1 cellular context compared by ENCODE assay signal in the genomic region with DNA sequence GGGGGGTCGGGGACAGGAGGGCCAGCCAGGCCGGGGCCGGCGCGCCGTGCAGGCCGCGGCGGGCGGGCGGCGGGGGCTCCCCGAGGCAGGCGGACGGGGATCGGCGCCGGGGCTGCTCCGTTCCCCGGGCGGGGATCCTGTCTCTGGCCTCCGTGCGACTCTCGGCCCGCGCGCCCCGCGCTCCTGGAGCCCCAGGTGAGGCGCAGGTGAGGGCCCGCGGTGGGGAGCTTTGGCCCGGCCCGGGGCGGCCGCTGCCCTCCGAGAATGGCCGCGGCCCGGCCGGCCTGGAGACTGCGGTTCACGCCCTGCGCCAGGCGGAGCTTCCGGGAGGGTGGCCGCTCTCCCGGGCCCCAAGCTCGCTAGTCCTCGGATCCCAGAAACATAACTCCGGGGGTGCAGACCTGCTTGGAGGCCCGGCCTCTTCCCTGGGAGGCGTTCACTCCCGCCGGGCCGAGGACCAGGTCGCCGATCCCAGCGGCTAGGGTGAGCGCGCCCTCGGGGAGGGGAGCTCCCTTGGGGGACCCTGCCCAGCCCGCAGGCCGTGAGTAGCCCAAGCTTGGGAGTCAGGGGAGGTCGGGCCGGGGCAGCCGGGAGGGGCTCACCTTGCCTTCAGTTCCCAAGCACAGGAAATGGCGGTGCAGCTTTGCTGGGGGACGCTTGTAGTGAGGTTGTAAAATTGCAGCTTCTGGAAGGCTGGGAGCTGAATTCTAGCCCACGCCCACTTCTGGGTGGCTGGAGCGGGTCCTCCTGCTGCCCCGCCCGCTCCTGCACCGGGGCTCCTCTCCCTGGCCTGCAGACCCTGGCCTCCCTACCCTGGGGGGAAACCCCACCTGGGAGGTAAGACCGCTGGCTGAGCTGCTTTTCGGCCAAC.
A peak's percentile ranks its signal among the peaks of the same experiment; 100 is the strongest.
TF ChIP-seq lines count a peak whose summit lies in the region.

No MANE protein-coding gene starts in this region.

TF ChIP-seq in SK-N-SH, 30 proteins besides CTCF, POLR2A, EP300 and RAD21 (continued from another document):
- TF ChIP-seq, protein P1, sequence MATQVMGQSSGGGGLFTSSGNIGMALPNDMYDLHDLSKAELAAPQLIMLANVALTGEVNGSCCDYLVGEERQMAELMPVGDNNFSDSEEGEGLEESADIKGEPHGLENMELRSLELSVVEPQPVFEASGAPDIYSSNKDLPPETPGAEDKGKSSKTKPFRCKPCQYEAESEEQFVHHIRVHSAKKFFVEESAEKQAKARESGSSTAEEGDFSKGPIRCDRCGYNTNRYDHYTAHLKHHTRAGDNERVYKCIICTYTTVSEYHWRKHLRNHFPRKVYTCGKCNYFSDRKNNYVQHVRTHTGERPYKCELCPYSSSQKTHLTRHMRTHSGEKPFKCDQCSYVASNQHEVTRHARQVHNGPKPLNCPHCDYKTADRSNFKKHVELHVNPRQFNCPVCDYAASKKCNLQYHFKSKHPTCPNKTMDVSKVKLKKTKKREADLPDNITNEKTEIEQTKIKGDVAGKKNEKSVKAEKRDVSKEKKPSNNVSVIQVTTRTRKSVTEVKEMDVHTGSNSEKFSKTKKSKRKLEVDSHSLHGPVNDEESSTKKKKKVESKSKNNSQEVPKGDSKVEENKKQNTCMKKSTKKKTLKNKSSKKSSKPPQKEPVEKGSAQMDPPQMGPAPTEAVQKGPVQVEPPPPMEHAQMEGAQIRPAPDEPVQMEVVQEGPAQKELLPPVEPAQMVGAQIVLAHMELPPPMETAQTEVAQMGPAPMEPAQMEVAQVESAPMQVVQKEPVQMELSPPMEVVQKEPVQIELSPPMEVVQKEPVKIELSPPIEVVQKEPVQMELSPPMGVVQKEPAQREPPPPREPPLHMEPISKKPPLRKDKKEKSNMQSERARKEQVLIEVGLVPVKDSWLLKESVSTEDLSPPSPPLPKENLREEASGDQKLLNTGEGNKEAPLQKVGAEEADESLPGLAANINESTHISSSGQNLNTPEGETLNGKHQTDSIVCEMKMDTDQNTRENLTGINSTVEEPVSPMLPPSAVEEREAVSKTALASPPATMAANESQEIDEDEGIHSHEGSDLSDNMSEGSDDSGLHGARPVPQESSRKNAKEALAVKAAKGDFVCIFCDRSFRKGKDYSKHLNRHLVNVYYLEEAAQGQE (IDR thresholded peaks at IDR 0.05; ENCODE audit: low read depth, low read length), result no peak
- TF ChIP-seq NFIC (IDR thresholded peaks at IDR 0.05; ENCODE audit: borderline replicate concordance) (no peak), FOXM1 (IDR thresholded peaks at IDR 0.05; ENCODE audit: low read depth) (no peak), ELF1 (IDR thresholded peaks at IDR 0.05) (no peak), JUND (IDR thresholded peaks at IDR 0.05) (no peak), TEAD4 (IDR thresholded peaks at IDR 0.05; ENCODE audit: borderline replicate concordance, insufficient read depth) (no peak), RCOR1 (IDR thresholded peaks at IDR 0.05; ENCODE audit: low read length) (no peak), CHD2 (IDR thresholded peaks at IDR 0.05; ENCODE audit: low read length, partially characterized antibody) (no peak), MXI1 (IDR thresholded peaks at IDR 0.05; ENCODE audit: low read depth, low read length) (peak; percentile 23), YY1 (IDR thresholded peaks at IDR 0.05; ENCODE audit: low read depth) (peak; percentile 9; the same call in 1 of the 2 replicates), GATA2 (CRISPR knock-in tag; IDR thresholded peaks at IDR 0.05) (no peak), NRF1 (IDR thresholded peaks at IDR 0.05; ENCODE audit: low read depth, low read length) (no peak)
- TF ChIP-seq, protein P2, sequence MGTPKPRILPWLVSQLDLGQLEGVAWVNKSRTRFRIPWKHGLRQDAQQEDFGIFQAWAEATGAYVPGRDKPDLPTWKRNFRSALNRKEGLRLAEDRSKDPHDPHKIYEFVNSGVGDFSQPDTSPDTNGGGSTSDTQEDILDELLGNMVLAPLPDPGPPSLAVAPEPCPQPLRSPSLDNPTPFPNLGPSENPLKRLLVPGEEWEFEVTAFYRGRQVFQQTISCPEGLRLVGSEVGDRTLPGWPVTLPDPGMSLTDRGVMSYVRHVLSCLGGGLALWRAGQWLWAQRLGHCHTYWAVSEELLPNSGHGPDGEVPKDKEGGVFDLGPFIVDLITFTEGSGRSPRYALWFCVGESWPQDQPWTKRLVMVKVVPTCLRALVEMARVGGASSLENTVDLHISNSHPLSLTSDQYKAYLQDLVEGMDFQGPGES (IDR thresholded peaks at IDR 0.05; ENCODE audit: low read depth, low read length), result no peak
